Comparison of ENCODE assay signal across 8 cellular contexts in genomic region chr6:70667256-70667710, GRCh38. TPM values are rescaled to one million over a fixed set of nuclear protein-coding genes. Genes with fewer than 3 reads are reported as not detected.
DNase-seq lines count a peak whose midpoint lies in the region; ATAC-seq and TF ChIP-seq lines count a peak whose summit lies in the region.

No MANE protein-coding gene starts in this region.

- H3K4me1 Mint-ChIP-seq in CD4-positive, alpha-beta T cell (ENCODE audit: low read depth) = peaks cover 50% of the 10 kb centered on the region
- H3K4me1 Mint-ChIP-seq in brain = peaks cover 50% of the 10 kb centered on the region

- peak overlapping the region; percentile 88 for H3K27ac Mint-ChIP-seq in CD4-positive, alpha-beta T cell
- peak overlapping the region; percentile 92 to 97 (median 96) for H3K27ac Mint-ChIP-seq in brain

- peak overlapping the region; percentile 90 for H3K4me3 Mint-ChIP-seq in CD4-positive, alpha-beta T cell
- H3K4me3 Mint-ChIP-seq in brain = peak overlapping the region; percentile 84 to 95 (median 87)

- peak overlapping the region; percentile 66 for H3K27ac ChIP-seq in CD4-positive, alpha-beta T cell (ENCODE audit: low read depth, low read length)

- peaks cover 4% of the 10 kb centered on the region for H3K36me3 Mint-ChIP-seq in CD4-positive, alpha-beta T cell (ENCODE audit: low read depth)
- peaks cover 10% of the 10 kb centered on the region for H3K36me3 Mint-ChIP-seq in brain

- H3K27me3 Mint-ChIP-seq in CD4-positive, alpha-beta T cell = no peaks in the 10 kb centered on the region
- peaks cover 11% of the 10 kb centered on the region for H3K27me3 Mint-ChIP-seq in brain

- CTCF ChIA-PET in CD4-positive, alpha-beta T cell (lab: Charles Lee) = interaction anchor here (0.5 to 4.0 kb wide), 3 partner anchors 15 to 26 kb away, joined by 4 to 18 read pairs (median 8); no protein-coding TSS in a partner anchor

- no peaks in the 10 kb centered on the region for H3K36me3 ChIP-seq in mucosa of stomach (ENCODE audit: control insufficient read depth, insufficient read depth, low read length)

- POLR2A ChIA-PET in CD4-positive, alpha-beta T cell (lab: Charles Lee) = interaction anchor here (1.0 to 3.2 kb wide), 9 partner anchors 11 to 621 kb away, joined by 3 to 22 read pairs (median 6); partner anchors contain the start of genes FAM135A, OGFRL1 and SDHAF4

- H3K27me3 ChIP-seq in CD4-positive, alpha-beta T cell (ENCODE audit: control insufficient read depth, insufficient read depth, low read length) = no peaks in the 10 kb centered on the region
- H3K27me3 ChIP-seq in mucosa of stomach (ENCODE audit: control insufficient read depth, insufficient read depth, low read length) = no peaks in the 10 kb centered on the region

- peak overlapping the region; percentile 7 for H3K4me3 ChIP-seq in mucosa of stomach (ENCODE audit: low read length)

- DNase-seq in CD4-positive, alpha-beta T cell = no peak
- DNase-seq in NCI-H345 (lab: John Stamatoyannopoulos, UW) = no peak
- DNase-seq in HK-2 (ENCODE audit: unreplicated experiment) = no peak
- DNase-seq in NCI-H2171 treated with DMSO at 0.1 percent for 48 hours (lab: John Stamatoyannopoulos, UW) = no peak
- no peak for DNase-seq in sciatic nerve (ENCODE audit: low spot score)

- no peaks in the 10 kb centered on the region for H3K9me3 Mint-ChIP-seq in CD4-positive, alpha-beta T cell
- no peaks in the 10 kb centered on the region for H3K9me3 Mint-ChIP-seq in brain

- intact Hi-C loops in CD4-positive, alpha-beta T cell (cut with DNase I, micrococcal nuclease) = loop anchor here (5.0 to 10.0 kb wide), 4 partner anchors 100 to 872 kb away; partner anchors contain the start of genes FAM135A (in 2 of the 2), LMBRD1 (in 1 of the 2), OGFRL1 (in 1 of the 2) and SDHAF4 (in 1 of the 2)
- intact Hi-C loops in sciatic nerve (cut with DNase I) = no loop called here

- peak overlapping the region; percentile 79 for H3K9ac ChIP-seq in mucosa of stomach (ENCODE audit: low read length)

- peak; percentile 6 for ATAC-seq in CD4-positive, alpha-beta T cell (ENCODE audit: poor library complexity)
- ATAC-seq in HG03135 (IDR thresholded peaks at IDR 0.05; ENCODE audit: unreplicated experiment) = peak; percentile 2
- ATAC-seq in sciatic nerve = no peak

- H3K4me1 ChIP-seq in mucosa of stomach (ENCODE audit: control insufficient read depth, insufficient read depth, low read length) = peaks cover 6% of the 10 kb centered on the region

- no peaks in the 10 kb centered on the region for H3K9me3 ChIP-seq in CD4-positive, alpha-beta T cell (ENCODE audit: control insufficient read depth, low read length)
- H3K9me3 ChIP-seq in mucosa of stomach (ENCODE audit: control insufficient read depth, low read length) = no peaks in the 10 kb centered on the region

- TF ChIP-seq CTCF in CD4-positive, alpha-beta T cell (IDR thresholded peaks at IDR 0.05) = no peak
- TF ChIP-seq CTCF in brain (conservative IDR thresholded peaks at IDR 0.05) = no peak

RNA-seq across cellular contexts. Expression of gene SMAP1, which starts 0.4 kb away (rescaled TPM):
- 10 to 100 TPM; 20.0 to 22.5 TPM for total RNA-seq in CD4-positive, alpha-beta T cell
- polyA plus RNA-seq in brain (ENCODE audit: insufficient read depth, low read depth, low replicate concordance) = 46.7 TPM
- 17.8 TPM for total RNA-seq in sciatic nerve
